In genomic region chr16:1033128-1033679, GRCh38 we compare ENCODE assay signal across 24 cellular contexts. TPM values are rescaled to one million over a fixed set of nuclear protein-coding genes. Genes with fewer than 3 reads are reported as not detected.
"Had no signal": no experiment of that assay in that cellular context is flagged by ENCODE, and none has a peak within 500 bp of the region (broad histone marks: within the 10 kb centered on the region; RNA-seq: fewer than 3 reads in every experiment).

No MANE protein-coding gene starts in this region.

- H3K27ac ChIP-seq: SJCRH30 had no signal

- FAIRE-seq: HepG2 had no signal

- H3K36me3 ChIP-seq: MG63, SJCRH30 had no signal

- DNase-seq: Karpas-422, KG1, MG63, NCI-H1092, NCI-H1105 treated with DMSO at 0.1 percent for 48 hours, NCI-H1417 treated with DMSO at 0.1 percent for 48 hours, NCI-H146, NCI-H1694 treated with DMSO at 0.1 percent for 48 hours, NCI-H1930, NCI-H2081, NCI-H2107, NCI-H2227 treated with DMSO at 0.1 percent for 48 hours, NCI-H524, NCI-H69, NCI-H774, PC-3, SHP77 treated with DMSO at 0.1 percent for 48 hours, SJCRH30 had no signal

- H3K27me3 ChIP-seq: SJCRH30 had no signal

- H3K9me3 ChIP-seq: MG63, SJCRH30 had no signal

- ATAC-seq: HepG2, Panc1, PC-3, Right ventricle myocardium inferior, SK-N-SH treated with all-trans-retinoic acid at 6 μM for 48 hours had no signal

- H3K4me3 ChIP-seq: MG63, SJCRH30 had no signal

RNA-seq across cellular contexts. Expression of gene SSTR5, which starts 39.3 kb away (rescaled TPM):
- total RNA-seq: OCI-LY7, RPMI7951 had no signal

RNA-seq across cellular contexts. Expression of gene SOX8, which starts 51.6 kb away (rescaled TPM):
- total RNA-seq: RPMI7951 had no signal
